In the genomic region with DNA sequence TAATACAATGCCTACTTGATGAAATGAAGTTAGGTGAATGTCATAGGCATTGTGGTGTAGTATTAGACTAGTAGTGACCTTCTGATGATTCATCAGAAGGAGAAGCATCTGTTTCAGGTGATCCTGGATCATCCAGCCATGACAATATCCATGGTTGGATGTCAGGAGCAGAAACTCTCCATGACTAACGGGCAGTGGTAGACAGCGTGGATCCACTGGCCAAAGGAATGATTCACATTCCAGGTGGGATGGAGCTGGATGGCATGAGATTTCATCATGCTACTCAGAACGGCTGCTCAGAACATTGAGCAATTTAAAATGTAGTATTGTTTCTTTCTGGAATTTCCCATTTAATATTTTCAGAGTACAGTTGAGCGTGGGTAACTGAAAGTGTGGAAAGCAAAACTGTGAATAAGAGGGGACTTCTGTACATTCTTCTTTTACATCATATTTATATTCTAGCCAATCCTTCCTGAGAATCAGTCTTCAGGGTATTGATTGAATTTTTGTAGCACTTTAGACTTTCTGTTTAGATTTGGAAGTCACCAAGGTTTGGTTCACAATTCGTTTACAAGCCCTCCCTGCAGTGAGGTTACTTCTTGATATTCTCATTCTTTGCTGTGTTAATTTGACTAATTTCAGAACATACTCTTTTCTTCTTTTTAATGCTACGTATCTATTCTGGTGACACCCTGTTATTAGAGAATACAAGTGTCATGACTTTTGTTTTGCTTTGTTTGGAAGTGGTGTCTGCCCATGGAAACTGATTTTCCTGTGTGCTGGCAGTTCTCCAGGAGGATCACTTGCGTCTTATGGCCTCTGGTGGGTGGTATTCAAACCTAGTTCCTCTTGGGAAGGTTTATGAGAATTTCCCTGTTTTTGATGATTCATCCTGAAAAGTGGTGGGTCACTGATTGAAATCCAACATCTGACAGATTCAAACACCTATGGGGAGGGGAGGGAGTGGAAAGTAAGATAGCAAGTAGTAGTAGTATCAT, we compare ENCODE assay signal across 1 cellular context.
A peak's percentile ranks its signal among the peaks of the same experiment; 100 is the strongest.
TF ChIP-seq lines count a peak whose summit lies in the region.

No MANE protein-coding gene starts in this region.

TF ChIP-seq in K562, 482 proteins besides CTCF, POLR2A, EP300 and RAD21 (continued from another document):
- TF ChIP-seq, protein P1, sequence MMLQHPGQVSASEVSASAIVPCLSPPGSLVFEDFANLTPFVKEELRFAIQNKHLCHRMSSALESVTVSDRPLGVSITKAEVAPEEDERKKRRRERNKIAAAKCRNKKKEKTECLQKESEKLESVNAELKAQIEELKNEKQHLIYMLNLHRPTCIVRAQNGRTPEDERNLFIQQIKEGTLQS (IDR thresholded peaks at IDR 0.05), result peak; percentile 58; the same call in 1 of the 2 replicates
- TF ChIP-seq, protein P1 (CRISPR knock-in tag; conservative IDR thresholded peaks at IDR 0.05), result no peak
- TF ChIP-seq JUND (IDR thresholded peaks at IDR 0.05; ENCODE audit: borderline replicate concordance, low read depth, low read length) (peak; percentile 3; the same call in 1 of the 2 replicates), JUND (tag; IDR thresholded peaks at IDR 0.05; ENCODE audit: borderline replicate concordance, low read depth, low read length) (no peak), CEBPG (CRISPR knock-in tag; IDR thresholded peaks at IDR 0.05) (no peak), CEBPG (tag; conservative IDR thresholded peaks at IDR 0.05 in 1 of 2, IDR thresholded peaks at IDR 0.05 in 1 of 2) (peak; percentile 68 to 96), MAFG (tag; conservative IDR thresholded peaks at IDR 0.05) (peak; percentile 63), C11orf30 (IDR thresholded peaks at IDR 0.05; ENCODE audit: low read depth) (peak; percentile 69), NFE2 (IDR thresholded peaks at IDR 0.05; ENCODE audit: low read depth) (peak; percentile 58), BACH1 (tag; IDR thresholded peaks at IDR 0.05) (peak; percentile 24; the same call in 1 of the 2 replicates)
